8 cellular contexts compared by ENCODE assay signal in the genomic region with DNA sequence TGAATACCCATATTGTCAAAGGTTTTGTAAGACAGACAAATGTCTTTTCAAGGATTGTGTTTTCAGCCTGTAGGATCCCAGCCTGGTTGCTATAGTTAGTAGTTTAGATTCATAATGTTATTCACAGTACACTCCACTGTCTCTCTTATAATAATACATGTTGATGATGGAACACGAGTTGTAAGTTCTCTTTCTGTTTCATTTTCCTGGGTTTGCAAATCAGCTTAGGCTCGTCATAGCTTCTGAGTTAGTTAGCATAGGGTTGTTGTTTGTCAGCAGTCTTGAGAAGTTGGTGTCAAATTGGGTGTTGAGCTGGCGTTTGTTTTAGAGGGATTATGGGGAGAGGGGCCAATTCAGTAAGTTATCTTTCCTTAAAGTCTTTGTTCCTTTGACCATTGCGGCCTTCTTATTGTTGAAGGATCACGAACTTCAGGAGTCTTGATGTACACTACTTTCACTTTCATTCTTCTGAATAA. TPM values are rescaled to one million over a fixed set of nuclear protein-coding genes. Genes with fewer than 3 reads are reported as not detected.
DNase-seq lines count a peak whose midpoint lies in the region; ATAC-seq and TF ChIP-seq lines count a peak whose summit lies in the region.

No MANE protein-coding gene starts in this region.

- DNase-seq in GM13976 (ENCODE audit: low spot score) (peak; percentile 22), LHCN-M2 (ENCODE audit: low read depth) (peak; percentile 57), myocyte (ENCODE audit: low read depth) (peak; percentile 32), inferior parietal cortex (ENCODE audit: extremely low spot score) (no peak), NCI-H1417 treated with DMSO at 0.1 percent for 48 hours (lab: John Stamatoyannopoulos, UW) (no peak), NCI-H2171 (lab: John Stamatoyannopoulos, UW) (no peak)
- DNase-seq in central memory CD4-positive, alpha-beta T cell = peak; percentile 60

- no peak for TF ChIP-seq CTCF in GM13976 (IDR thresholded peaks at IDR 0.05; ENCODE audit: borderline replicate concordance, control extremely low read depth, extremely low read depth, insufficient read depth, missing control alignments)

- in situ Hi-C loops in GM13976 (cut with MboI; ENCODE audit: low sequenced_read_pairs, unreplicated experiment) = no loop called here

- peak; percentile 94 for ATAC-seq in GM21717 (IDR thresholded peaks at IDR 0.05; ENCODE audit: unreplicated experiment)

RNA-seq across cellular contexts. Expression of a gene that starts 45.8 kb away (rescaled TPM):
- total RNA-seq in LHCN-M2 (2014; rRNA removed) = 84.7 and 122 TPM in 2 replicates
- 46.2 TPM for polyA plus RNA-seq in LHCN-M2 (2012)
- 289 and 423 TPM in 2 replicates for total RNA-seq in myocyte
- polyA plus RNA-seq in myocyte (2012) = 102 TPM

Comparison
In these comparisons a context has a peak if more than half of its experiments do, and no peak if none do; other contexts are left out.
1. DNase-seq: peak in GM13976 (single experiment), LHCN-M2 (single experiment), central memory CD4-positive, alpha-beta T cell (single experiment) and myocyte (single experiment); none in inferior parietal cortex (single experiment), NCI-H1417 treated with DMSO at 0.1 percent for 48 hours (single experiment) and NCI-H2171 (single experiment).